In genomic region chr2:3248754-3249476, GRCh38 we compare ENCODE assay signal across 16 cellular contexts.
DNase-seq lines count a peak whose midpoint lies in the region; ATAC-seq, FAIRE-seq and TF ChIP-seq lines count a peak whose summit lies in the region.
"Had no signal": no experiment of that assay in that cellular context is flagged by ENCODE, and none has a peak within 500 bp of the region (broad histone marks: within the 10 kb centered on the region; RNA-seq: fewer than 3 reads in every experiment).

No MANE protein-coding gene starts in this region.

- H3K9me3 Mint-ChIP-seq in CD14-positive monocyte = peaks cover 22 to 48% (median 33%) of the 10 kb centered on the region in 7 donors

- no peaks in the 10 kb centered on the region for H3K9me1 ChIP-seq in K562 (ENCODE audit: control insufficient read depth, insufficient read depth, low read length)

- TF ChIP-seq RAD21 in K562 (CRISPR knock-in tag; conservative IDR thresholded peaks at IDR 0.05 in 1 of 2, IDR thresholded peaks at IDR 0.05 in 1 of 2) = no peak

- H3K4me3 ChIP-seq in HUES48 (ENCODE audit: low read depth, low read length) (no peak overlapping the region; the same call in 1 of the 2 replicates), K562 (no peak overlapping the region), mucosa of descending colon (no peak overlapping the region)
- H3K4me3 ChIP-seq: GM23338 had no signal

- H3K27me3 Mint-ChIP-seq in CD14-positive monocyte (ENCODE audit: low read depth in 3 of 3) = peaks cover 3 to 7% (median 6%) of the 10 kb centered on the region in 3 donors
- H3K27me3 Mint-ChIP-seq: B cell; CD8-positive, alpha-beta memory T cell had no signal

- ATAC-seq in K562 (no peak), mucosa of descending colon (peak; percentile 26), GM19023 (IDR thresholded peaks at IDR 0.05; ENCODE audit: unreplicated experiment) (no peak)
- ATAC-seq: GM23338 had no signal

- no peaks in the 10 kb centered on the region for H3K79me2 ChIP-seq in K562 (ENCODE audit: control insufficient read depth, insufficient read depth, low read length)

- TF ChIP-seq CTCF in CD14-positive monocyte (IDR thresholded peaks at IDR 0.05) = no peak
- TF ChIP-seq CTCF in K562 (IDR thresholded peaks at IDR 0.05 in 2 of 3, conservative IDR thresholded peaks at IDR 0.05 in 1 of 3; ENCODE audit: insufficient read depth in 2 of 3, low read depth in 1 of 3, low read length in 3 of 3) = no peak
- no peak for TF ChIP-seq CTCF in mucosa of descending colon (IDR thresholded peaks at IDR 0.05)

- H3K27ac ChIP-seq in HUES48 (ENCODE audit: low read depth, low read length) = peak overlapping the region; percentile 57
- H3K27ac ChIP-seq in K562 (ENCODE audit: extremely low read depth, low read depth, low read length) = no peak overlapping the region

- no peak overlapping the region for H3K9ac ChIP-seq in HUES48 (ENCODE audit: low read depth, low read length)
- no peak overlapping the region for H3K9ac ChIP-seq in K562 (ENCODE audit: insufficient read depth in 1 of 2, low read depth in 2 of 2, low read length in 2 of 2)

- H3K4me2 ChIP-seq in K562 (ENCODE audit: insufficient read depth, low read length) = no peak overlapping the region
- H3K4me2 ChIP-seq: GM23338 had no signal

- WGBS in K562 (ENCODE audit: insufficient coverage, low coverage, missing lambda C conversion rate) = 82% methylated on average over 4 of the region's 4 CpGs

- no peak overlapping the region for H2AFZ ChIP-seq in K562 (ENCODE audit: low read depth, low read length)
- H2AFZ ChIP-seq: GM23338 had no signal

- intact Hi-C loops in CD14-positive monocyte (cut with micrococcal nuclease) = no loop called here
- intact Hi-C loops in K562 (cut with micrococcal nuclease) = no loop called here
- intact Hi-C loops in mucosa of descending colon (cut with DNase I, micrococcal nuclease) = no loop called here
- intact Hi-C loops in posterior vena cava (cut with DNase I) = no loop called here

- CTCF ChIA-PET in K562 (lab: Yijun Ruan, JAX; ENCODE audit: low intra/inter-chr PET ratio) = no interaction called here

- peaks cover 8% of the 10 kb centered on the region for H3K4me1 Mint-ChIP-seq in CD14-positive monocyte

- TF ChIP-seq POLR2A in K562 (conservative IDR thresholded peaks at IDR 0.05) = no peak

- H3K9me3 ChIP-seq in HUES48 (ENCODE audit: control insufficient read depth, insufficient read depth, low read length) = peaks cover 34% of the 10 kb centered on the region
- H3K9me3 ChIP-seq in K562 (replicated peaks; ENCODE audit: control insufficient read depth, insufficient read depth, low read depth, low read length) = no peaks in the 10 kb centered on the region
- H3K9me3 ChIP-seq in mucosa of descending colon = peaks cover 17% of the 10 kb centered on the region

- H3K36me3 Mint-ChIP-seq in CD14-positive monocyte = peaks cover 51% of the 10 kb centered on the region in 2 donors

- H3K27me3 ChIP-seq in HUES48 (ENCODE audit: control insufficient read depth, insufficient read depth, low read length) (no peaks in the 10 kb centered on the region), K562 (ENCODE audit: control insufficient read depth in 2 of 2, insufficient read depth in 2 of 2, low read length in 2 of 2) (no peaks in the 10 kb centered on the region)

- DNase-seq in CD14-positive monocyte (ENCODE audit: low spot score) (peak; percentile 3), K562 (ENCODE audit: extremely low read depth in 1 of 4, low spot score in 3 of 4) (no peak), mucosa of descending colon (no peak), posterior vena cava (ENCODE audit: low spot score) (no peak)
- DNase-seq in activated naive CD4-positive, alpha-beta T cell (lab: John Stamatoyannopoulos, UW) = no peak
- DNase-seq: C1 segment of cervical spinal cord; Caco-2; CD8-positive, alpha-beta memory T cell; DMS53; GF-D8; H9 had no signal

- no peak overlapping the region for H3K4me3 Mint-ChIP-seq in CD14-positive monocyte
- H3K4me3 Mint-ChIP-seq: B cell; CD8-positive, alpha-beta memory T cell; GM23338; H9 had no signal

- FAIRE-seq in K562 (lab: Jason Lieb, UNC) = no peak
- FAIRE-seq: A204.1 had no signal

- H3K36me3 ChIP-seq in HUES48 (ENCODE audit: control insufficient read depth, insufficient read depth, low read length) = peaks cover 6% of the 10 kb centered on the region; the same call in 1 of the 2 replicates
- 0 out of 3 replicates have a peak, but pooled peaks cover under 1% of the 10 kb centered on the region for H3K36me3 ChIP-seq in K562 (ENCODE audit: control insufficient read depth, insufficient read depth, low read length)
- no peaks in the 10 kb centered on the region for H3K36me3 ChIP-seq in mucosa of descending colon (ENCODE audit: low read depth)

- in situ Hi-C loops in K562 (cut with MboI) = no loop called here

- POLR2A ChIA-PET in K562 (lab: Yijun Ruan, JAX) = interaction anchor here (0.6 kb wide), 1 partner anchor 145 kb away, joined by 4 read pairs; no protein-coding TSS in a partner anchor

- no TSS peak for BruUV-seq in K562 (replicated peaks; lab: Mats Ljungman, UMichigan)

- peaks cover 7% of the 10 kb centered on the region for H3K4me1 ChIP-seq in HUES48 (ENCODE audit: control insufficient read depth, insufficient read depth, low read length)
- H3K4me1 ChIP-seq in K562 (replicated peaks in 1 of 2; ENCODE audit: control insufficient read depth in 2 of 2, insufficient read depth in 2 of 2, low read length in 2 of 2) = no peaks in the 10 kb centered on the region; a peak in 1 of 5 replicates
- H3K4me1 ChIP-seq in mucosa of descending colon (ENCODE audit: low read depth) = no peaks in the 10 kb centered on the region
- H3K4me1 ChIP-seq: Caco-2 had no signal

- no peaks in the 10 kb centered on the region; the same call in 1 of the 2 replicates for H4K20me1 ChIP-seq in K562 (replicated peaks; ENCODE audit: control insufficient read depth, insufficient read depth, low read length)

- no peak overlapping the region for H3K27ac Mint-ChIP-seq in CD14-positive monocyte
- H3K27ac Mint-ChIP-seq: B cell; CD8-positive, alpha-beta memory T cell; GM23338; H9 had no signal

- TF ChIP-seq EP300 in K562 (IDR thresholded peaks at IDR 0.05; ENCODE audit: low read length) = no peak

TF ChIP-seq in K562, 482 proteins besides CTCF, POLR2A, EP300 and RAD21:
- TF ChIP-seq ELF1 (tag; IDR thresholded peaks at IDR 0.05) = no peak
- TF ChIP-seq SMAD2 (IDR thresholded peaks at IDR 0.05; ENCODE audit: low read depth, low read length) = no peak
- TF ChIP-seq NELFE (IDR thresholded peaks at IDR 0.05; ENCODE audit: insufficient read depth, insufficient read length) = no peak
- peak; percentile 97 for TF ChIP-seq ZNF766 (CRISPR knock-in tag; conservative IDR thresholded peaks at IDR 0.05)
- TF ChIP-seq ESRRB (CRISPR knock-in tag; IDR thresholded peaks at IDR 0.05; ENCODE audit: borderline replicate concordance) = no peak
- no peak for TF ChIP-seq TFAM (CRISPR knock-in tag; conservative IDR thresholded peaks at IDR 0.05)
